Comparison of ENCODE assay signal across 34 cellular contexts in the genomic region with DNA sequence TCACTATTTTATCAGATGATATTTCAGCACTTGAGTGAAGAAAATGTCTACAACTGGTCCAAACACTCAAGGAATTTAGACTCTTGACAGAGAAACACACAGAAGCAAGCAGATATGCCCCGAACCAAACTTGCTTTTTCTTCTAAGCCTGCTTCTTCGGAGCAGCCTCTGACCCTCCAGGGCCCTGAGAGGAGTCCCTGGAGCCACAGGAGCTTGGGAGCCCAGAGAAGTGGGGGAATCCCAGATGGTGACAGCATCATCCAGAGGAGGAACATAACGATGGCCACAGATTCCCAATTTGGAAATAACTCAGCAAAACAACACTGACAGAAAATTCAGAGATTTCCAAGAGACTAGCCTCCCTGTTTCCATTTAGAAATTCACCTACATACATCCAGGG. TPM values are rescaled to one million over a fixed set of nuclear protein-coding genes. Genes with fewer than 3 reads are reported as not detected.
"Had no signal": no experiment of that assay in that cellular context is flagged by ENCODE, and none has a peak within 500 bp of the region (broad histone marks: within the 10 kb centered on the region; RNA-seq: fewer than 3 reads in every experiment).

No MANE protein-coding gene starts in this region.

- DNase-seq: activated CD4-positive, alpha-beta T cell treated with anti-CD3 and anti-CD28 coated beads for 1 hour; activated CD4-positive, alpha-beta T cell treated with anti-CD3 and anti-CD28 coated beads, Interleukin-2, amount 10 ng/mL, durations not matched to agents 7 days and 5 days; activated CD8-positive, alpha-beta T cell treated with anti-CD3 and anti-CD28 coated beads for 36 hours; activated gamma-delta T cell treated with Interleukin-2 at 50 U/mL for 16 hours; activated naive CD4-positive, alpha-beta T cell treated with anti-CD3 and anti-CD28 coated beads, Interleukin-2, amount 50 U/mL, for 16 hours; activated T-cell treated with anti-CD3 and anti-CD28 coated beads, Interleukin-2, amount 50 U/mL, for 4 hours; amniotic stem cell; central memory CD4-positive, alpha-beta T cell; head of caudate nucleus; hypothalamus; immature natural killer cell; kidney; left colon; midbrain; naive thymus-derived CD8-positive, alpha-beta T cell; ovary; stimulated activated CD4-positive, alpha-beta T cell treated with anti-CD3 and anti-CD28 coated beads, Interleukin-1b, Interleukin-23, amount 100 ng/mL, for 48 hours; stimulated activated CD4-positive, alpha-beta T cell treated with anti-CD3 and anti-CD28 coated beads, Interleukin-4, amount 100 ng/mL, for 4 hours; stimulated activated CD8-positive, alpha-beta memory T cell treated with anti-CD3 and anti-CD28 coated beads, Interleukin-4, amount 100 ng/mL, for 48 hours; stimulated activated naive CD8-positive, alpha-beta T cell treated with anti-CD3 and anti-CD28 coated beads, Interleukin-15, amount 100 ng/mL, for 72 hours; substantia nigra; T-helper 17 cell; T1000; upper lobe of right lung had no signal

- H3K4me1 Mint-ChIP-seq: activated CD4-positive, alpha-beta T cell treated with anti-CD3 and anti-CD28 coated beads, Interleukin-2, amount 10 ng/mL, durations not matched to agents 7 days and 5 days; activated T-helper 17 cell treated with anti-CD3 and anti-CD28 coated beads, Interleukin-2, amount 50 U/mL, for 72 hours; WTC11 had no signal

- H3K9me3 Mint-ChIP-seq: activated CD4-positive, alpha-beta T cell treated with anti-CD3 and anti-CD28 coated beads, Interleukin-2, amount 10 ng/mL, durations not matched to agents 7 days and 5 days; activated CD8-positive, alpha-beta T cell treated with anti-CD3 and anti-CD28 coated beads for 36 hours; activated T-cell treated with anti-CD3 and anti-CD28 coated beads, Interleukin-2, amount 50 U/mL, for 4 hours; activated T-helper 17 cell treated with anti-CD3 and anti-CD28 coated beads, Interleukin-2, amount 50 U/mL, for 72 hours; immature natural killer cell; naive thymus-derived CD8-positive, alpha-beta T cell; stimulated activated memory B cell treated with anti-CD40 and anti-IgM and Interleukin-4, amounts not matched to agents 10 μg/mL and 1 μg/mL and 100 μg/mL, for 72 hours; stimulated activated naive CD8-positive, alpha-beta T cell treated with anti-CD3 and anti-CD28 coated beads, Interleukin-15, amount 100 ng/mL, for 72 hours; WTC11 had no signal

- ATAC-seq: activated CD8-positive, alpha-beta T cell treated with anti-CD3 and anti-CD28 coated beads for 36 hours; activated T-cell treated with anti-CD3 and anti-CD28 coated beads, Interleukin-2, amount 50 U/mL, for 4 hours; activated T-helper 17 cell treated with anti-CD3 and anti-CD28 coated beads, Interleukin-2, amount 50 U/mL, for 72 hours; left colon; naive thymus-derived CD8-positive, alpha-beta T cell; stimulated activated memory B cell treated with anti-CD40 and anti-IgM and Interleukin-4, amounts not matched to agents 10 μg/mL and 1 μg/mL and 100 μg/mL, for 72 hours; stimulated activated naive CD8-positive, alpha-beta T cell treated with anti-CD3 and anti-CD28 coated beads, Interleukin-15, amount 100 ng/mL, for 72 hours; T-helper 17 cell; upper lobe of right lung; WTC11 had no signal

- H3K36me3 Mint-ChIP-seq: immature natural killer cell; naive thymus-derived CD8-positive, alpha-beta T cell; stimulated activated memory B cell treated with anti-CD40 and anti-IgM and Interleukin-4, amounts not matched to agents 10 μg/mL and 1 μg/mL and 100 μg/mL, for 72 hours; WTC11 had no signal

- H3K27ac ChIP-seq: breast epithelium, ovary, right atrium auricular region, upper lobe of right lung had no signal

- H3K27ac Mint-ChIP-seq: activated CD4-positive, alpha-beta T cell treated with anti-CD3 and anti-CD28 coated beads, Interleukin-2, amount 10 ng/mL, durations not matched to agents 7 days and 5 days; activated CD8-positive, alpha-beta T cell treated with anti-CD3 and anti-CD28 coated beads for 36 hours; activated T-helper 17 cell treated with anti-CD3 and anti-CD28 coated beads, Interleukin-2, amount 50 U/mL, for 72 hours; immature natural killer cell; naive thymus-derived CD8-positive, alpha-beta T cell; stimulated activated memory B cell treated with anti-CD40 and anti-IgM and Interleukin-4, amounts not matched to agents 10 μg/mL and 1 μg/mL and 100 μg/mL, for 72 hours; stimulated activated naive CD8-positive, alpha-beta T cell treated with anti-CD3 and anti-CD28 coated beads, Interleukin-15, amount 100 ng/mL, for 72 hours; T-helper 17 cell; WTC11 had no signal

- H3K4me3 Mint-ChIP-seq: activated CD4-positive, alpha-beta T cell treated with anti-CD3 and anti-CD28 coated beads, Interleukin-2, amount 10 ng/mL, durations not matched to agents 7 days and 5 days; activated CD8-positive, alpha-beta T cell treated with anti-CD3 and anti-CD28 coated beads for 36 hours; activated T-cell treated with anti-CD3 and anti-CD28 coated beads, Interleukin-2, amount 50 U/mL, for 4 hours; activated T-helper 17 cell treated with anti-CD3 and anti-CD28 coated beads, Interleukin-2, amount 50 U/mL, for 72 hours; stimulated activated memory B cell treated with anti-CD40 and anti-IgM and Interleukin-4, amounts not matched to agents 10 μg/mL and 1 μg/mL and 100 μg/mL, for 72 hours; stimulated activated naive CD8-positive, alpha-beta T cell treated with anti-CD3 and anti-CD28 coated beads, Interleukin-15, amount 100 ng/mL, for 72 hours; T-helper 17 cell; WTC11 had no signal

RNA-seq across cellular contexts. Expression of a gene that starts 28.1 kb away (rescaled TPM):
- total RNA-seq: activated CD4-positive, alpha-beta T cell treated with anti-CD3 and anti-CD28 coated beads, Interleukin-2, amount 10 ng/mL, durations not matched to agents 7 days and 5 days; activated CD8-positive, alpha-beta T cell treated with anti-CD3 and anti-CD28 coated beads for 36 hours; activated T-cell treated with anti-CD3 and anti-CD28 coated beads, Interleukin-2, amount 50 U/mL, for 4 hours; activated T-helper 17 cell treated with anti-CD3 and anti-CD28 coated beads, Interleukin-2, amount 50 U/mL, for 72 hours; breast epithelium; endothelial cell of umbilical vein; kidney; left colon; lower leg skin; naive thymus-derived CD8-positive, alpha-beta T cell; right atrium auricular region; smooth muscle cell; T-helper 17 cell; upper lobe of right lung; WTC11 had no signal

RNA-seq across cellular contexts. Expression of a gene that starts 57.5 kb away (rescaled TPM):
- total RNA-seq: activated CD4-positive, alpha-beta T cell treated with anti-CD3 and anti-CD28 coated beads, Interleukin-2, amount 10 ng/mL, durations not matched to agents 7 days and 5 days; activated CD8-positive, alpha-beta T cell treated with anti-CD3 and anti-CD28 coated beads for 36 hours; activated T-cell treated with anti-CD3 and anti-CD28 coated beads, Interleukin-2, amount 50 U/mL, for 4 hours; activated T-helper 17 cell treated with anti-CD3 and anti-CD28 coated beads, Interleukin-2, amount 50 U/mL, for 72 hours; breast epithelium; endothelial cell of umbilical vein; fibroblast of lung; kidney; lower leg skin; naive thymus-derived CD8-positive, alpha-beta T cell; ovary; pulmonary artery endothelial cell; right atrium auricular region; smooth muscle cell; T-helper 17 cell; upper lobe of right lung; WTC11 had no signal
